Comparison of ENCODE assay signal across 1 cellular context in the genomic region with DNA sequence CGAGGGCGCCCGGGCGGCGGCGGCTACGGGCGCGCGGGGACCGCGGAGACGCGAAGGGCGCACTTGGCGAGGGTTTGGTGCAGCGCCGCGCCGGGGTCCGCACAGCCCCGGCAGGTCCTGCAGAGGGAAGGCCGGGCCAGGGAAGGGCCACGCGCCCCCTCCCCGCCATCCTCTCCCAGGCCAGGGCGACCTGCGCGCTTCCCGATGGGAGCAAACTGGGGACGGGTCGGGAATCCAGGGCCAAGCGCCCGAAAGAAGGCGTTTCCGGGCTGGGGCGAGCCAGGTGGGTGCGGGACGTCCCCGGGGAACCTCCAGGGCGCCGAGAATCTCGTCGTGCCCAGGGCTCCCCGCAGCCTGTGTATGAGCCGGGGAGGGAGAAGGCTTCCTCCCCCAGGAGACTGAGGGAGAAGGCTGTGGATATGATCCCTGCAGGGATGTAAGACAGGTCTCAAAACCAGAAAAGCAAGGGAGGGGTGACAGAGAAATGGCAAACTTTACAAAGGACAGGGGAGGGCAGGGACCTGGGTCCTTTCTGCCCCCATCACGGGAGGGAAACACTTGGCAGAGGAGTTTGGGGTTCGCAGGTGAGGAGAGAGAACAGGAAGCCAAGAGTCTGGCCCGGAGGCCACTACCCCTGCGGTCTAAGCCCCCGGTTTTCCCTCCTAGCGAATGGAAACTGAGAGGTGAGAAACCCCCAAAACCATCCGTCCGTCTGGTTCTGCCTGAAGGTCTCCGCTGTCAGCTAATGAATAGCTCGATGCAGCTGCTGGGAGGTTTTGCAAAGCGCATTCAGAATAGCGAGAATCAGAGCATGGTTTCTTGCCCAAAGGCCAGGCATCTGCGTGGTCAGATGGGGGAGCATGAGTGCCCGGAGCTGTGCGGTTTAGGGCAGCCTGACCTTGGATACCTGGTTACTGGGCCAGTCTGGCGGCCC.
TF ChIP-seq lines count a peak whose summit lies in the region.

No MANE protein-coding gene starts in this region.

TF ChIP-seq in A549, 52 proteins besides CTCF, POLR2A, EP300 and RAD21 (continued from another document):
- TF ChIP-seq, protein P1, sequence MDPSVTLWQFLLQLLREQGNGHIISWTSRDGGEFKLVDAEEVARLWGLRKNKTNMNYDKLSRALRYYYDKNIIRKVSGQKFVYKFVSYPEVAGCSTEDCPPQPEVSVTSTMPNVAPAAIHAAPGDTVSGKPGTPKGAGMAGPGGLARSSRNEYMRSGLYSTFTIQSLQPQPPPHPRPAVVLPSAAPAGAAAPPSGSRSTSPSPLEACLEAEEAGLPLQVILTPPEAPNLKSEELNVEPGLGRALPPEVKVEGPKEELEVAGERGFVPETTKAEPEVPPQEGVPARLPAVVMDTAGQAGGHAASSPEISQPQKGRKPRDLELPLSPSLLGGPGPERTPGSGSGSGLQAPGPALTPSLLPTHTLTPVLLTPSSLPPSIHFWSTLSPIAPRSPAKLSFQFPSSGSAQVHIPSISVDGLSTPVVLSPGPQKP (IDR thresholded peaks at IDR 0.05; ENCODE audit: low read depth, low read length): no peak
- no peak for TF ChIP-seq HEYL (CRISPR knock-in tag; IDR thresholded peaks at IDR 0.05)
